In genomic region chr3:48795997-48796732, GRCh38 we compare ENCODE assay signal across 12 cellular contexts.
"Had no signal": no experiment of that assay in that cellular context is flagged by ENCODE, and none has a peak within 500 bp of the region (broad histone marks: within the 10 kb centered on the region; RNA-seq: fewer than 3 reads in every experiment).

No MANE protein-coding gene starts in this region.

- H3K27me3 ChIP-seq: body of pancreas, heart left ventricle, ovary, right lobe of liver had no signal

- H3K9me3 ChIP-seq: body of pancreas, heart left ventricle, ovary, right lobe of liver had no signal

- H3K4me1 Mint-ChIP-seq: activated CD4-positive, alpha-beta T cell treated with anti-CD3 and anti-CD28 coated beads for 36 hours had no signal

- H3K27ac Mint-ChIP-seq: activated CD4-positive, alpha-beta T cell treated with anti-CD3 and anti-CD28 coated beads for 36 hours; activated naive CD4-positive, alpha-beta T cell treated with anti-CD3 and anti-CD28 coated beads for 36 hours; memory B cell had no signal

- H3K27ac ChIP-seq: body of pancreas, heart left ventricle, ovary, right lobe of liver had no signal

- H3K27me3 Mint-ChIP-seq: activated CD4-positive, alpha-beta T cell treated with anti-CD3 and anti-CD28 coated beads for 36 hours; memory B cell; naive thymus-derived CD8-positive, alpha-beta T cell had no signal

- DNase-seq: activated CD4-positive, alpha-beta T cell treated with anti-CD3 and anti-CD28 coated beads for 36 hours; activated CD4-positive, alpha-beta T cell treated with anti-CD3 and anti-CD28 coated beads, Interleukin-2, amount 50 U/mL, for 48 hours; activated naive CD4-positive, alpha-beta T cell treated with anti-CD3 and anti-CD28 coated beads for 36 hours; caudate nucleus; heart left ventricle; naive thymus-derived CD8-positive, alpha-beta T cell; ovary; right lobe of liver; stimulated activated naive CD4-positive, alpha-beta T cell; T-helper 2 cell had no signal

- H3K4me3 ChIP-seq: body of pancreas, heart left ventricle, ovary, right lobe of liver had no signal

- H3K36me3 ChIP-seq: ovary, right lobe of liver had no signal

- H3K4me3 Mint-ChIP-seq: activated CD4-positive, alpha-beta T cell treated with anti-CD3 and anti-CD28 coated beads for 36 hours; activated naive CD4-positive, alpha-beta T cell treated with anti-CD3 and anti-CD28 coated beads for 36 hours; memory B cell; naive thymus-derived CD8-positive, alpha-beta T cell had no signal

- ATAC-seq: activated CD4-positive, alpha-beta T cell treated with anti-CD3 and anti-CD28 coated beads for 36 hours; body of pancreas; heart left ventricle; naive thymus-derived CD8-positive, alpha-beta T cell; right lobe of liver had no signal

- H3K9me3 Mint-ChIP-seq: activated naive CD4-positive, alpha-beta T cell treated with anti-CD3 and anti-CD28 coated beads for 36 hours; memory B cell; naive thymus-derived CD8-positive, alpha-beta T cell had no signal
